ENCODE assay signal across 28 cellular contexts in genomic region chr21:29406385-29406784, GRCh38.
"Had no signal": no experiment of that assay in that cellular context is flagged by ENCODE, and none has a peak within 500 bp of the region (broad histone marks: within the 10 kb centered on the region; RNA-seq: fewer than 3 reads in every experiment).

No MANE protein-coding gene starts in this region.

- H3K36me3 Mint-ChIP-seq: naive B cell; stimulated activated effector memory CD8-positive, alpha-beta T cell treated with anti-CD3 and anti-CD28 coated beads, Interleukin-12 subunit alpha, Interleukin-12 subunit beta, amount 100 ng/mL, for 72 hours had no signal

- H3K9me3 Mint-ChIP-seq: memory B cell; natural killer cell treated with Interleukin-12 subunit alpha and Interleukin-12 subunit beta and Interleukin-15 and Interleukin-18, amount 100 ng/mL, for 72 hours; stimulated activated effector memory CD8-positive, alpha-beta T cell treated with anti-CD3 and anti-CD28 coated beads, Interleukin-12 subunit alpha, Interleukin-12 subunit beta, amount 100 ng/mL, for 72 hours had no signal

- H3K4me3 ChIP-seq: dorsolateral prefrontal cortex, heart right ventricle, lung, mucosa of descending colon, neural progenitor cell, right atrium auricular region, sigmoid colon, testis, tibial artery had no signal

- ATAC-seq: esophagus mucosa; heart right ventricle; left lobe of liver; mucosa of descending colon; natural killer cell treated with Interleukin-12 subunit alpha and Interleukin-12 subunit beta and Interleukin-15 and Interleukin-18, amount 100 ng/mL, for 72 hours; stimulated activated effector memory CD8-positive, alpha-beta T cell treated with anti-CD3 and anti-CD28 coated beads, Interleukin-12 subunit alpha, Interleukin-12 subunit beta, amount 100 ng/mL, for 72 hours; stimulated activated naive CD8-positive, alpha-beta T cell treated with anti-CD3 and anti-CD28 coated beads, Interleukin-15, Interleukin-2, amounts not matched to agents 100 U/mL and 50 U/mL, for 24 hours had no signal

- H3K27me3 ChIP-seq: dorsolateral prefrontal cortex, heart right ventricle, neural progenitor cell, right atrium auricular region, sigmoid colon, testis, tibial artery had no signal

- H3K4me1 Mint-ChIP-seq: stimulated activated effector memory CD8-positive, alpha-beta T cell treated with anti-CD3 and anti-CD28 coated beads, Interleukin-12 subunit alpha, Interleukin-12 subunit beta, amount 100 ng/mL, for 72 hours had no signal

- H3K4me3 Mint-ChIP-seq: memory B cell; naive B cell; natural killer cell treated with Interleukin-12 subunit alpha and Interleukin-12 subunit beta and Interleukin-15 and Interleukin-18, amount 100 ng/mL, for 72 hours; neural progenitor cell; stimulated activated effector memory CD8-positive, alpha-beta T cell treated with anti-CD3 and anti-CD28 coated beads, Interleukin-12 subunit alpha, Interleukin-12 subunit beta, amount 100 ng/mL, for 72 hours; type B pancreatic cell had no signal

- H3K36me3 ChIP-seq: neural progenitor cell, right atrium auricular region, sigmoid colon, tibial artery had no signal

- DNase-seq: dorsolateral prefrontal cortex; effector CD4-positive, alpha-beta T cell; foreskin melanocyte; glutamatergic neuron; heart right ventricle; hypothalamus; kidney; mucosa of descending colon; naive B cell; sigmoid colon; stimulated activated CD4-positive, alpha-beta T cell treated with anti-CD3 and anti-CD28 coated beads, Interleukin-2, amount 100 ng/mL, for 24 hours; stimulated activated CD4-positive, alpha-beta T cell treated with anti-CD3 and anti-CD28 coated beads, Interleukin-4, amount 100 ng/mL, for 24 hours; stimulated activated naive CD8-positive, alpha-beta T cell treated with anti-CD3 and anti-CD28 coated beads, Interleukin-15, Interleukin-2, amounts not matched to agents 100 U/mL and 50 U/mL, for 24 hours; substantia nigra; testis; tibial artery had no signal

- H3K27me3 Mint-ChIP-seq: memory B cell; naive B cell; natural killer cell treated with Interleukin-12 subunit alpha and Interleukin-12 subunit beta and Interleukin-15 and Interleukin-18, amount 100 ng/mL, for 72 hours; progenitor cell of endocrine pancreas; type B pancreatic cell had no signal

- H3K4me1 ChIP-seq: heart right ventricle, parathyroid adenoma, right atrium auricular region, sigmoid colon, testis, tibial artery had no signal

- H3K27ac Mint-ChIP-seq: memory B cell; natural killer cell treated with Interleukin-12 subunit alpha and Interleukin-12 subunit beta and Interleukin-15 and Interleukin-18, amount 100 ng/mL, for 72 hours; neural progenitor cell; progenitor cell of endocrine pancreas; stimulated activated effector memory CD8-positive, alpha-beta T cell treated with anti-CD3 and anti-CD28 coated beads, Interleukin-12 subunit alpha, Interleukin-12 subunit beta, amount 100 ng/mL, for 72 hours; type B pancreatic cell had no signal

- H3K27ac ChIP-seq: dorsolateral prefrontal cortex, epithelial cell of prostate, heart right ventricle, neural progenitor cell, parathyroid adenoma, right atrium auricular region, sigmoid colon, testis, tibial artery had no signal

- H3K9me3 ChIP-seq: mucosa of descending colon, right atrium auricular region, testis, tibial artery had no signal
